1 cellular context compared by ENCODE assay signal in genomic region chr9:136363106-136363605, GRCh38.
A peak's percentile ranks its signal among the peaks of the same experiment; 100 is the strongest.
TF ChIP-seq lines count a peak whose summit lies in the region.

No MANE protein-coding gene starts in this region.

TF ChIP-seq in K562, 482 proteins besides CTCF, POLR2A, EP300 and RAD21 (continued from another document):
- no peak for TF ChIP-seq ARID4B (CRISPR knock-in tag; IDR thresholded peaks at IDR 0.05)
- TF ChIP-seq ARHGAP35 (IDR thresholded peaks at IDR 0.05; ENCODE audit: partially characterized antibody), result no peak
- no peak for TF ChIP-seq ZNF696 (CRISPR knock-in tag; conservative IDR thresholded peaks at IDR 0.05)
- TF ChIP-seq EP400 (IDR thresholded peaks at IDR 0.05), result peak; percentile 86
- TF ChIP-seq ZNF197 (CRISPR knock-in tag; IDR thresholded peaks at IDR 0.05; ENCODE audit: low read depth), result 0 out of 2 replicates have a peak, but pooled peaks have one; percentile 24
- no peak for TF ChIP-seq ZNF445 (CRISPR knock-in tag; IDR thresholded peaks at IDR 0.05; ENCODE audit: low read depth)
- TF ChIP-seq E2F8 (IDR thresholded peaks at IDR 0.05; ENCODE audit: low read depth, partially characterized antibody), result no peak
- no peak for TF ChIP-seq MECOM (CRISPR knock-in tag; IDR thresholded peaks at IDR 0.05)
- peak; percentile 77; the same call in 1 of the 2 replicates for TF ChIP-seq ZSCAN29 (IDR thresholded peaks at IDR 0.05)
- TF ChIP-seq SRSF7 (optimal IDR thresholded peaks at IDR 0.05; ENCODE audit: low read depth, low read length), result no peak
- no peak for TF ChIP-seq DMBX1 (CRISPR knock-in tag; IDR thresholded peaks at IDR 0.05; ENCODE audit: borderline replicate concordance)
- no peak for TF ChIP-seq ELF1 (tag; IDR thresholded peaks at IDR 0.05)
- no peak for TF ChIP-seq ZNF778 (CRISPR knock-in tag; IDR thresholded peaks at IDR 0.05)
- no peak for TF ChIP-seq CXXC5 (CRISPR knock-in tag; IDR thresholded peaks at IDR 0.05)
- no peak for TF ChIP-seq NCOR1 (IDR thresholded peaks at IDR 0.05)
- no peak for TF ChIP-seq RFX7 (CRISPR knock-in tag; IDR thresholded peaks at IDR 0.05)
- no peak for TF ChIP-seq HEY1 (CRISPR knock-in tag; IDR thresholded peaks at IDR 0.05; ENCODE audit: borderline replicate concordance)
- no peak for TF ChIP-seq ILF3 (IDR thresholded peaks at IDR 0.05; ENCODE audit: borderline replicate concordance)
- TF ChIP-seq ZNF431 (CRISPR knock-in tag; IDR thresholded peaks at IDR 0.05), result no peak
TF ChIP-seq in K562: peak in this region for 31.
